13 cellular contexts compared by ENCODE assay signal in the genomic region with DNA sequence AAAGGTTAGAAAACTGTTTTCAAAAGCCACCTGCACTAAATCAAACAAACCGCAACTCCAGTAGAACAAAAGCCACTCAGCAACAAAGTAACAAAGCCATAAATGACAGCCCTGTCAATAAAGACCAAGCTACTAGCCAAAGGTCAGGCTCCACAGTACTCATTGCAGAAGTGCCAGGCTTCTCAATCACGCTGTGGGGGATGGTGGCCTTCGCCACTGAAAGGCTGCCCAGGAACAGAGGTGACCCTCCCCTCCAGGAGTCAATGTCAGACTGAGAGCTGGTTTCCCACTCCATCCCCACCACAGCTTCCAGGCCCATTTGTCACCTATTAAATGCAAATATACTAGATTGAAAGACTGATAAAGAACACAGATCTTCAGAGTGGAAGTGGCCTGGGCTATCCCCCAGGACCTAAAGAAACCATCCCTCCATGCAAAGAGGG. TPM values are rescaled to one million over a fixed set of nuclear protein-coding genes. Genes with fewer than 3 reads are reported as not detected.
DNase-seq lines count a peak whose midpoint lies in the region; ATAC-seq and TF ChIP-seq lines count a peak whose summit lies in the region.
"Had no signal": no experiment of that assay in that cellular context is flagged by ENCODE, and none has a peak within 500 bp of the region (broad histone marks: within the 10 kb centered on the region; RNA-seq: fewer than 3 reads in every experiment).

No MANE protein-coding gene starts in this region.

- peak overlapping the region; percentile 22; the same call in 1 of the 2 replicates for H3K4me2 ChIP-seq in KMS-11

- peak; percentile 48 to 55 for TF ChIP-seq RAD21 in liver (IDR thresholded peaks at IDR 0.05)

- intact Hi-C loops in A673 (cut with micrococcal nuclease; ENCODE audit: unreplicated experiment), result no loop called here
- intact Hi-C loops in CD8-positive, alpha-beta T cell (cut with DNase I, micrococcal nuclease), result no loop called here

- no peaks in the 10 kb centered on the region for H3K79me2 ChIP-seq in KMS-11 (ENCODE audit: insufficient read depth, low read depth)

- H4K20me1 ChIP-seq in KMS-11 (ENCODE audit: insufficient read depth), result no peaks in the 10 kb centered on the region

- H3K36me3 ChIP-seq in A673 (ENCODE audit: insufficient read depth, low read length, poor library complexity, severe bottlenecking) (peaks cover 11% of the 10 kb centered on the region), KMS-11 (ENCODE audit: insufficient read depth) (no peaks in the 10 kb centered on the region), liver (ENCODE audit: control insufficient read depth in 4 of 4, insufficient read depth in 3 of 4, low read depth in 1 of 4, low read length in 3 of 4) (no peaks in the 10 kb centered on the region)
- H3K36me3 ChIP-seq in CD8-positive, alpha-beta T cell (ENCODE audit: insufficient read depth, low read length), result no peaks in the 10 kb centered on the region

- H3K36me3 Mint-ChIP-seq in CD8-positive, alpha-beta T cell, result no peaks in the 10 kb centered on the region
- H3K36me3 Mint-ChIP-seq: activated CD4-positive, alpha-beta memory T cell treated with anti-CD3 and anti-CD28 coated beads for 36 hours had no signal

- no peak overlapping the region for H3K27ac Mint-ChIP-seq in CD8-positive, alpha-beta T cell
- H3K27ac Mint-ChIP-seq: activated CD4-positive, alpha-beta memory T cell treated with anti-CD3 and anti-CD28 coated beads for 36 hours had no signal

- BruUV-seq in A673 (replicated peaks; lab: Mats Ljungman, UMichigan), result no TSS peak

- 30% methylated on average over 3 of the region's 3 CpGs for WGBS in liver

- peaks cover 4% of the 10 kb centered on the region for H3K9me3 Mint-ChIP-seq in CD8-positive, alpha-beta T cell

- no peak overlapping the region for H3K4me3 Mint-ChIP-seq in CD8-positive, alpha-beta T cell
- H3K4me3 Mint-ChIP-seq: activated CD4-positive, alpha-beta memory T cell treated with anti-CD3 and anti-CD28 coated beads for 36 hours had no signal

- H3K9me3 ChIP-seq in A673 (ENCODE audit: low read depth, low read length, poor library complexity, severe bottlenecking) (no peaks in the 10 kb centered on the region), liver (ENCODE audit: control insufficient read depth in 4 of 4, low read length in 3 of 4) (no peaks in the 10 kb centered on the region)
- H3K9me3 ChIP-seq in CD8-positive, alpha-beta T cell (ENCODE audit: low read length), result no peaks in the 10 kb centered on the region

- H3K27me3 ChIP-seq in A673 (replicated peaks; ENCODE audit: insufficient read depth, low read depth, low read length, poor library complexity) (no peaks in the 10 kb centered on the region), KMS-11 (ENCODE audit: insufficient read depth, low read depth) (no peaks in the 10 kb centered on the region), liver (ENCODE audit: control insufficient read depth in 4 of 4, insufficient read depth in 4 of 4, low read length in 3 of 4) (no peaks in the 10 kb centered on the region)
- peaks cover 8% of the 10 kb centered on the region for H3K27me3 ChIP-seq in CD8-positive, alpha-beta T cell (ENCODE audit: insufficient read depth, low read length)

- CTCF ChIA-PET in A673 (lab: Charles Lee), result no interaction called here
- CTCF ChIA-PET in CD8-positive, alpha-beta T cell (lab: Charles Lee), result no interaction called here

- DNase-seq in A673 (ENCODE audit: low spot score), result no peak
- peak; percentile 50 for DNase-seq in NCI-H526 treated with DMSO at 0.1 percent for 48 hours (lab: John Stamatoyannopoulos, UW)
- no peak for DNase-seq in CD8-positive, alpha-beta T cell
- DNase-seq in SKM-1 treated with dmso at 0.1 percent for 144 hours (lab: John Stamatoyannopoulos, UW; ENCODE audit: unreplicated experiment), result no peak
- no peak for DNase-seq in NCI-H524 treated with DMSO at 0.1 percent for 48 hours (lab: John Stamatoyannopoulos, UW)
- DNase-seq in AG20443 (ENCODE audit: low spot score), result no peak
- DNase-seq: activated CD4-positive, alpha-beta memory T cell treated with anti-CD3 and anti-CD28 coated beads for 36 hours; AML-193; effector CD4-positive, alpha-beta T cell; NCI-H1694 treated with DMSO at 0.1 percent for 48 hours had no signal

- POLR2A ChIA-PET in A673 (lab: Charles Lee; ENCODE audit: low non-redundant PET), result no interaction called here
- POLR2A ChIA-PET in CD8-positive, alpha-beta T cell (lab: Charles Lee), result no interaction called here

- H3K4me3 ChIP-seq in A673 (ENCODE audit: low read depth, low read length, poor library complexity, severe bottlenecking) (no peak overlapping the region), KMS-11 (IDR thresholded peaks at IDR 0.05; ENCODE audit: insufficient read depth, low read depth, low read length) (no peak overlapping the region), liver (ENCODE audit: low read depth in 1 of 3, low read length in 3 of 3) (no peak overlapping the region)
- no peak overlapping the region for H3K4me3 ChIP-seq in CD8-positive, alpha-beta T cell (ENCODE audit: low read depth, low read length)

- peak overlapping the region; percentile 27; the same call in 1 of the 2 replicates for H2AFZ ChIP-seq in KMS-11 (ENCODE audit: low read depth)

- ATAC-seq in CD8-positive, alpha-beta T cell, result no peak
- ATAC-seq: HCT116 had no signal

- peaks cover 23% of the 10 kb centered on the region for H3K27me3 Mint-ChIP-seq in CD8-positive, alpha-beta T cell (ENCODE audit: low read depth)

- H3K4me1 Mint-ChIP-seq in CD8-positive, alpha-beta T cell (ENCODE audit: low read depth), result peaks cover 10% of the 10 kb centered on the region

- peak overlapping the region; percentile 43 for H3K27ac ChIP-seq in A673 (ENCODE audit: low read depth, low read length, poor library complexity, severe bottlenecking)
- H3K27ac ChIP-seq in KMS-11, result peak overlapping the region; percentile 68
- H3K27ac ChIP-seq in liver (ENCODE audit: low read depth in 1 of 2, low read length in 2 of 2), result peak overlapping the region; percentile 22 to 78
- no peak overlapping the region for H3K27ac ChIP-seq in CD8-positive, alpha-beta T cell (ENCODE audit: low read depth, low read length)

- H3K4me1 ChIP-seq in A673 (ENCODE audit: insufficient read depth, low read length, poor library complexity, severe bottlenecking) (peaks cover 53% of the 10 kb centered on the region), KMS-11 (ENCODE audit: low read depth, poor library complexity, severe bottlenecking) (peaks cover 29% of the 10 kb centered on the region), liver (ENCODE audit: control insufficient read depth in 4 of 4, insufficient read depth in 4 of 4, low read length in 3 of 4) (peaks cover 14 to 24% (median 17%) of the 10 kb centered on the region in 4 donors)
- no peaks in the 10 kb centered on the region for H3K4me1 ChIP-seq in CD8-positive, alpha-beta T cell (ENCODE audit: insufficient read depth, low read length)

- no peak overlapping the region for H3K9ac ChIP-seq in KMS-11
- H3K9ac ChIP-seq in liver (ENCODE audit: low read depth in 1 of 2, low read length in 2 of 2), result no peak overlapping the region

- TF ChIP-seq CTCF in A673 (conservative IDR thresholded peaks at IDR 0.05; ENCODE audit: low read depth, low read length) (no peak), KMS-11 (conservative IDR thresholded peaks at IDR 0.05; ENCODE audit: low read depth, low read length) (no peak), liver (IDR thresholded peaks at IDR 0.05; ENCODE audit: low read depth, low read length, missing input control) (no peak)
- TF ChIP-seq CTCF in CD8-positive, alpha-beta T cell (IDR thresholded peaks at IDR 0.05), result no peak

TF ChIP-seq in liver, 16 proteins besides CTCF, POLR2A, EP300 and RAD21 (continues in another document):
- peak; percentile 69 for TF ChIP-seq YY1 (IDR thresholded peaks at IDR 0.05)
- TF ChIP-seq SP1 (IDR thresholded peaks at IDR 0.05), result peak; percentile 98
- TF ChIP-seq TAF1 (conservative IDR thresholded peaks at IDR 0.05), result no peak
- peak; percentile 84 for TF ChIP-seq HNF4G (IDR thresholded peaks at IDR 0.05)
- TF ChIP-seq MAX (IDR thresholded peaks at IDR 0.05), result peak; percentile 79
- peak; percentile 87 to 90 for TF ChIP-seq RXRA (IDR thresholded peaks at IDR 0.05)
- TF ChIP-seq HNF4A (conservative IDR thresholded peaks at IDR 0.05), result peak; percentile 92 to 93
- TF ChIP-seq, protein P1, sequence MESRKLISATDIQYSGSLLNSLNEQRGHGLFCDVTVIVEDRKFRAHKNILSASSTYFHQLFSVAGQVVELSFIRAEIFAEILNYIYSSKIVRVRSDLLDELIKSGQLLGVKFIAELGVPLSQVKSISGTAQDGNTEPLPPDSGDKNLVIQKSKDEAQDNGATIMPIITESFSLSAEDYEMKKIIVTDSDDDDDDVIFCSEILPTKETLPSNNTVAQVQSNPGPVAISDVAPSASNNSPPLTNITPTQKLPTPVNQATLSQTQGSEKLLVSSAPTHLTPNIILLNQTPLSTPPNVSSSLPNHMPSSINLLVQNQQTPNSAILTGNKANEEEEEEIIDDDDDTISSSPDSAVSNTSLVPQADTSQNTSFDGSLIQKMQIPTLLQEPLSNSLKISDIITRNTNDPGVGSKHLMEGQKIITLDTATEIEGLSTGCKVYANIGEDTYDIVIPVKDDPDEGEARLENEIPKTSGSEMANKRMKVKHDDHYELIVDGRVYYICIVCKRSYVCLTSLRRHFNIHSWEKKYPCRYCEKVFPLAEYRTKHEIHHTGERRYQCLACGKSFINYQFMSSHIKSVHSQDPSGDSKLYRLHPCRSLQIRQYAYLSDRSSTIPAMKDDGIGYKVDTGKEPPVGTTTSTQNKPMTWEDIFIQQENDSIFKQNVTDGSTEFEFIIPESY (IDR thresholded peaks at IDR 0.05), result peak; percentile 51
- TF ChIP-seq GABPA (IDR thresholded peaks at IDR 0.05 in 1 of 2, conservative IDR thresholded peaks at IDR 0.05 in 1 of 2), result no peak

RNA-seq across cellular contexts. Expression of gene ATP8B1, which starts 5.9 kb away (rescaled TPM):
- total RNA-seq in A673 (2021), result 35.6 and 39.3 TPM in 2 replicates
- total RNA-seq in liver, result 10 to 100 TPM in 1 of 2 donors, 1 to 10 TPM in 1; 3.9 to 22.0 TPM
- polyA plus RNA-seq in liver, result 1 to 10 TPM; 5.0 to 6.3 TPM
- not detected for total RNA-seq in CD8-positive, alpha-beta T cell
- total RNA-seq: activated CD4-positive, alpha-beta memory T cell treated with anti-CD3 and anti-CD28 coated beads for 36 hours had no signal

Comparison
In these comparisons a context has a peak if more than half of its experiments do, and no peak if none do; other contexts are left out.
1. RNA of gene ATP8B1, which starts 5.9 kb away (total RNA-seq): 35.6 to 39.3 TPM in A673 and 3.9 to 22.0 TPM in liver; not detected in CD8-positive, alpha-beta T cell; every median in the first group is over 4 times any median in the second.